Comparison of ENCODE assay signal across 1 cellular context in the genomic region with DNA sequence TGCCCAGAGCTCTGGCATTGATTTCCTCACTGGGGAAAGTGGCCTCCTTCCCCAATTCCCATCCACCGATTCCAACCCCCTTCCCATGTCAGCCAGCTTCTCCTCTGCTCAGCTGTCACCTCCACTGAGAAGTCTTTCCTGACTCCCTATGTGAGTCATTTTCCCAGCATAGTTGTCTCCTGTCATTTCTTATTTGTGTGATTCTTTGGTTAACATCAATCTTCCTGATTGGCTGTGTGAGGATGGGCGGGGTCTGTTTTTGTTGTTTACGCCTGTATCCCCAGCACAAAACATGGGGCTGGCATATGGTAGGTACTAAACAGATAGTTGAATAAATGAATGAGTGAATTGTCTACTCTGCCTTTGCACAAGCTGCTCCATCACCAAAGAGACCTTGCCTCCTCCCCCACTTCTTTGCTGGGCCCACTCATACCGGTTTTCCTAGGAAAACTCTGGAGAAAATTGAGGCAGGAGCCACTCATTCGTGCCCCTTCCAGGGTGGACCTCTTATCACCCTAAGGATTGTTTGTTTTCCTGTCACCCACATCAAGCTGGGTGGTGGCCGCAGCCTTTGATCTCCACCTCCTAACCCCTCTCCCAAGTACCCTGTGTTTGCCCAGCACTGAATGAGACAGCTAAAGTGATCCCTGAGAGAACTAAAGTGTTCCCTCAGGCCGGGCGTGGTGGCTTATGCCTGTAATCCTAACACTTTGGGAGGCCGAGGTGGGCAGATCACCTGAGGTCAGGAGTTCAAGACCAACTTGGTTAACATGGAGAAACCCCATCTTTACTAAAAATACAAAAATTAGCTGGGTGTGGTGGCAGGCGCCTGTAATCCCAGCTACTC.
A peak's percentile ranks its signal among the peaks of the same experiment; 100 is the strongest.
TF ChIP-seq lines count a peak whose summit lies in the region.

No MANE protein-coding gene starts in this region.

TF ChIP-seq in HepG2, 621 proteins besides CTCF, POLR2A, EP300 and RAD21 (continued from another document and continues in another):
- TF ChIP-seq TARDBP (CRISPR knock-in tag; IDR thresholded peaks at IDR 0.05) = peak; percentile 71
- TF ChIP-seq, protein P1, sequence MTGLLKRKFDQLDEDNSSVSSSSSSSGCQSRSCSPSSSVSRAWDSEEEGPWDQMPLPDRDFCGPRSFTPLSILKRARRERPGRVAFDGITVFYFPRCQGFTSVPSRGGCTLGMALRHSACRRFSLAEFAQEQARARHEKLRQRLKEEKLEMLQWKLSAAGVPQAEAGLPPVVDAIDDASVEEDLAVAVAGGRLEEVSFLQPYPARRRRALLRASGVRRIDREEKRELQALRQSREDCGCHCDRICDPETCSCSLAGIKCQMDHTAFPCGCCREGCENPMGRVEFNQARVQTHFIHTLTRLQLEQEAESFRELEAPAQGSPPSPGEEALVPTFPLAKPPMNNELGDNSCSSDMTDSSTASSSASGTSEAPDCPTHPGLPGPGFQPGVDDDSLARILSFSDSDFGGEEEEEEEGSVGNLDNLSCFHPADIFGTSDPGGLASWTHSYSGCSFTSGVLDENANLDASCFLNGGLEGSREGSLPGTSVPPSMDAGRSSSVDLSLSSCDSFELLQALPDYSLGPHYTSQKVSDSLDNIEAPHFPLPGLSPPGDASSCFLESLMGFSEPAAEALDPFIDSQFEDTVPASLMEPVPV (CRISPR knock-in tag; IDR thresholded peaks at IDR 0.05) = no peak
- TF ChIP-seq SMC3 (IDR thresholded peaks at IDR 0.05; ENCODE audit: low read length) = no peak
- TF ChIP-seq ZXDC (CRISPR knock-in tag; IDR thresholded peaks at IDR 0.05) = no peak
- TF ChIP-seq ZNF615 (CRISPR knock-in tag; IDR thresholded peaks at IDR 0.05; ENCODE audit: borderline replicate concordance) = peak; percentile 85; the same call in 1 of the 2 replicates
- TF ChIP-seq ZSCAN20 (CRISPR knock-in tag; IDR thresholded peaks at IDR 0.05; ENCODE audit: borderline replicate concordance) = no peak
- TF ChIP-seq YY1 (IDR thresholded peaks at IDR 0.05; ENCODE audit: insufficient read depth, insufficient replicate concordance, low read depth, low read length) = peak; percentile 25
- TF ChIP-seq HNRNPL (IDR thresholded peaks at IDR 0.05; ENCODE audit: low read depth, low read length) = peak; percentile 68; the same call in 1 of the 2 replicates
- TF ChIP-seq MYNN (CRISPR knock-in tag; IDR thresholded peaks at IDR 0.05; ENCODE audit: low read depth) = no peak
- no peak for TF ChIP-seq ZSCAN22 (CRISPR knock-in tag; IDR thresholded peaks at IDR 0.05)
- TF ChIP-seq, protein P2, sequence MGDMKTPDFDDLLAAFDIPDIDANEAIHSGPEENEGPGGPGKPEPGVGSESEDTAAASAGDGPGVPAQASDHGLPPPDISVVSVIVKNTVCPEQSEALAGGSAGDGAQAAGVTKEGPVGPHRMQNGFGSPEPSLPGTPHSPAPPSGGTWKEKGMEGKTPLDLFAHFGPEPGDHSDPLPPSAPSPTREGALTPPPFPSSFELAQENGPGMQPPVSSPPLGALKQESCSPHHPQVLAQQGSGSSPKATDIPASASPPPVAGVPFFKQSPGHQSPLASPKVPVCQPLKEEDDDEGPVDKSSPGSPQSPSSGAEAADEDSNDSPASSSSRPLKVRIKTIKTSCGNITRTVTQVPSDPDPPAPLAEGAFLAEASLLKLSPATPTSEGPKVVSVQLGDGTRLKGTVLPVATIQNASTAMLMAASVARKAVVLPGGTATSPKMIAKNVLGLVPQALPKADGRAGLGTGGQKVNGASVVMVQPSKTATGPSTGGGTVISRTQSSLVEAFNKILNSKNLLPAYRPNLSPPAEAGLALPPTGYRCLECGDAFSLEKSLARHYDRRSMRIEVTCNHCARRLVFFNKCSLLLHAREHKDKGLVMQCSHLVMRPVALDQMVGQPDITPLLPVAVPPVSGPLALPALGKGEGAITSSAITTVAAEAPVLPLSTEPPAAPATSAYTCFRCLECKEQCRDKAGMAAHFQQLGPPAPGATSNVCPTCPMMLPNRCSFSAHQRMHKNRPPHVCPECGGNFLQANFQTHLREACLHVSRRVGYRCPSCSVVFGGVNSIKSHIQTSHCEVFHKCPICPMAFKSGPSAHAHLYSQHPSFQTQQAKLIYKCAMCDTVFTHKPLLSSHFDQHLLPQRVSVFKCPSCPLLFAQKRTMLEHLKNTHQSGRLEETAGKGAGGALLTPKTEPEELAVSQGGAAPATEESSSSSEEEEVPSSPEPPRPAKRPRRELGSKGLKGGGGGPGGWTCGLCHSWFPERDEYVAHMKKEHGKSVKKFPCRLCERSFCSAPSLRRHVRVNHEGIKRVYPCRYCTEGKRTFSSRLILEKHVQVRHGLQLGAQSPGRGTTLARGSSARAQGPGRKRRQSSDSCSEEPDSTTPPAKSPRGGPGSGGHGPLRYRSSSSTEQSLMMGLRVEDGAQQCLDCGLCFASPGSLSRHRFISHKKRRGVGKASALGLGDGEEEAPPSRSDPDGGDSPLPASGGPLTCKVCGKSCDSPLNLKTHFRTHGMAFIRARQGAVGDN (CRISPR knock-in tag; IDR thresholded peaks at IDR 0.05) = no peak
- no peak for TF ChIP-seq BRCA1 (CRISPR knock-in tag; IDR thresholded peaks at IDR 0.05)
- TF ChIP-seq KDM5B (CRISPR knock-in tag; IDR thresholded peaks at IDR 0.05; ENCODE audit: borderline replicate concordance) = no peak; the same call in 1 of the 2 replicates
- peak; percentile 67; the same call in 1 of the 2 replicates for TF ChIP-seq CCDC6 (CRISPR knock-in tag; IDR thresholded peaks at IDR 0.05)
- TF ChIP-seq, protein P3, sequence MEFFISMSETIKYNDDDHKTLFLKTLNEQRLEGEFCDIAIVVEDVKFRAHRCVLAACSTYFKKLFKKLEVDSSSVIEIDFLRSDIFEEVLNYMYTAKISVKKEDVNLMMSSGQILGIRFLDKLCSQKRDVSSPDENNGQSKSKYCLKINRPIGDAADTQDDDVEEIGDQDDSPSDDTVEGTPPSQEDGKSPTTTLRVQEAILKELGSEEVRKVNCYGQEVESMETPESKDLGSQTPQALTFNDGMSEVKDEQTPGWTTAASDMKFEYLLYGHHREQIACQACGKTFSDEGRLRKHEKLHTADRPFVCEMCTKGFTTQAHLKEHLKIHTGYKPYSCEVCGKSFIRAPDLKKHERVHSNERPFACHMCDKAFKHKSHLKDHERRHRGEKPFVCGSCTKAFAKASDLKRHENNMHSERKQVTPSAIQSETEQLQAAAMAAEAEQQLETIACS (CRISPR knock-in tag; IDR thresholded peaks at IDR 0.05) = no peak
- peak; percentile 77; the same call in 1 of the 2 replicates for TF ChIP-seq ZNF547 (CRISPR knock-in tag; IDR thresholded peaks at IDR 0.05)
- TF ChIP-seq PRPF4 (IDR thresholded peaks at IDR 0.05; ENCODE audit: low read depth, low read length, poor library complexity, severe bottlenecking) = no peak
- no peak; the same call in 1 of the 2 replicates for TF ChIP-seq ZNF33A (CRISPR knock-in tag; IDR thresholded peaks at IDR 0.05; ENCODE audit: borderline replicate concordance)
- TF ChIP-seq ZNF773 (CRISPR knock-in tag; IDR thresholded peaks at IDR 0.05; ENCODE audit: borderline replicate concordance) = no peak
- TF ChIP-seq SNRNP70 (IDR thresholded peaks at IDR 0.05; ENCODE audit: low read depth, low read length) = no peak
- TF ChIP-seq, protein P4, sequence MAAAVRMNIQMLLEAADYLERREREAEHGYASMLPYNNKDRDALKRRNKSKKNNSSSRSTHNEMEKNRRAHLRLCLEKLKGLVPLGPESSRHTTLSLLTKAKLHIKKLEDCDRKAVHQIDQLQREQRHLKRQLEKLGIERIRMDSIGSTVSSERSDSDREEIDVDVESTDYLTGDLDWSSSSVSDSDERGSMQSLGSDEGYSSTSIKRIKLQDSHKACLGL (CRISPR knock-in tag; IDR thresholded peaks at IDR 0.05) = no peak
- no peak for TF ChIP-seq CBX2 (IDR thresholded peaks at IDR 0.05; ENCODE audit: low read depth, low read length)
- no peak for TF ChIP-seq CBX2 (CRISPR knock-in tag; IDR thresholded peaks at IDR 0.05; ENCODE audit: low read depth)
- TF ChIP-seq ZNF646 (CRISPR knock-in tag; IDR thresholded peaks at IDR 0.05) = no peak
- TF ChIP-seq FOXA3 (CRISPR knock-in tag; IDR thresholded peaks at IDR 0.05) = peak; percentile 86
- no peak for TF ChIP-seq ZNF225 (CRISPR knock-in tag; IDR thresholded peaks at IDR 0.05)
- TF ChIP-seq ZHX1 (CRISPR knock-in tag; IDR thresholded peaks at IDR 0.05; ENCODE audit: low read depth) = no peak
- TF ChIP-seq FOXP4 (CRISPR knock-in tag; IDR thresholded peaks at IDR 0.05) = peak; percentile 92
- TF ChIP-seq KMT2B (CRISPR knock-in tag; IDR thresholded peaks at IDR 0.05) = no peak
- TF ChIP-seq RAD51 (IDR thresholded peaks at IDR 0.05; ENCODE audit: borderline replicate concordance) = no peak
- TF ChIP-seq MAF1 (CRISPR knock-in tag; IDR thresholded peaks at IDR 0.05; ENCODE audit: borderline replicate concordance) = no peak
